8 cellular contexts compared by ENCODE assay signal in genomic region chr5:172714491-172715420, GRCh38. TPM values are rescaled to one million over a fixed set of nuclear protein-coding genes. Genes with fewer than 3 reads are reported as not detected.
A peak's percentile ranks its signal among the peaks of the same experiment; 100 is the strongest.
DNase-seq lines count a peak whose midpoint lies in the region; ATAC-seq and TF ChIP-seq lines count a peak whose summit lies in the region.

No MANE protein-coding gene starts in this region.

- H3K27ac ChIP-seq in Peyer's patch: peak overlapping the region; percentile 26 to 40 (median 34)
- no peak overlapping the region for H3K27ac ChIP-seq in neuronal stem cell (replicated peaks; ENCODE audit: low read length)

- H3K79me1 ChIP-seq in neuronal stem cell (ENCODE audit: low read depth, low read length): no peaks in the 10 kb centered on the region

- H3K4me2 ChIP-seq in neuronal stem cell (ENCODE audit: insufficient read depth, low read length, poor library complexity, severe bottlenecking): no peak overlapping the region

- H3K27me3 ChIP-seq in Peyer's patch: no peaks in the 10 kb centered on the region
- H3K27me3 ChIP-seq in neuronal stem cell (ENCODE audit: control insufficient read depth in 3 of 3, insufficient read depth in 3 of 3, low read depth in 1 of 3, low read length in 3 of 3): peaks cover 0 to 10% (median 6%) of the 10 kb centered on the region in 3 experiments

- H2BK15ac ChIP-seq in neuronal stem cell (ENCODE audit: low read length): peak overlapping the region; percentile 16

- H2BK120ac ChIP-seq in neuronal stem cell (ENCODE audit: low read depth, low read length): no peak overlapping the region

- no peak overlapping the region for H4K91ac ChIP-seq in neuronal stem cell (ENCODE audit: low read depth, low read length, poor library complexity)

- peak; percentile 75 for ATAC-seq in GM18907 (IDR thresholded peaks at IDR 0.05; ENCODE audit: unreplicated experiment)
- ATAC-seq in HG03442 (IDR thresholded peaks at IDR 0.05; ENCODE audit: unreplicated experiment): peak; percentile 62

- H3K9me3 ChIP-seq in Peyer's patch (no peaks in the 10 kb centered on the region), neuronal stem cell (replicated peaks in 1 of 2; ENCODE audit: control insufficient read depth in 2 of 2, insufficient read depth in 1 of 2, low read depth in 1 of 2, low read length in 2 of 2) (peaks cover 0 to 2% of the 10 kb centered on the region in 2 donors)

- no peak overlapping the region for H3K4ac ChIP-seq in neuronal stem cell (ENCODE audit: low read length)

- H3K14ac ChIP-seq in neuronal stem cell (ENCODE audit: low read length): no peak overlapping the region

- H4K8ac ChIP-seq in neuronal stem cell (ENCODE audit: low read depth, low read length): no peak overlapping the region

- H2BK5ac ChIP-seq in neuronal stem cell (ENCODE audit: low read length): no peak overlapping the region

- DNase-seq in Ammon's horn (ENCODE audit: low spot score) (peak; percentile 78), Peyer's patch (peak; percentile 73 to 90 (median 75)), fibroblast of pulmonary artery (ENCODE audit: low read depth) (peak; percentile 84), neuronal stem cell (ENCODE audit: low spot score) (peak; percentile 51), stromal cell of bone marrow (ENCODE audit: low read depth) (peak; percentile 36)
- DNase-seq in activated T-helper 1 cell treated with anti-CD3 and anti-CD28 coated beads, Interleukin-2, amount 50 U/mL, for 16 hours (ENCODE audit: low read depth in 1 of 2, low spot score in 1 of 2): peak; percentile 34 to 35

- H2BK12ac ChIP-seq in neuronal stem cell (ENCODE audit: low read length): no peak overlapping the region

- no CpG with 5 or more reads among the region's 15 CpGs for WGBS in neuronal stem cell (ENCODE audit: extremely low coverage in 2 of 2, insufficient read length in 2 of 2, insufficient replicate concordance in 1 of 2), 2 donors

- H3K4me3 ChIP-seq in Peyer's patch: no peak overlapping the region
- no peak overlapping the region for H3K4me3 ChIP-seq in fibroblast of pulmonary artery (replicated peaks; ENCODE audit: low read depth, low read length)
- H3K4me3 ChIP-seq in neuronal stem cell (ENCODE audit: low read length in 2 of 2): no peak overlapping the region

- no peaks in the 10 kb centered on the region for H3K36me3 ChIP-seq in Peyer's patch
- H3K36me3 ChIP-seq in neuronal stem cell (replicated peaks in 1 of 2; ENCODE audit: control insufficient read depth in 2 of 2, insufficient read depth in 2 of 2, low read length in 2 of 2): no peaks in the 10 kb centered on the region

- no peak overlapping the region for H3K23ac ChIP-seq in neuronal stem cell (ENCODE audit: low read depth, low read length, poor library complexity)

- peak overlapping the region; percentile 78 for H2AK5ac ChIP-seq in neuronal stem cell (ENCODE audit: low read depth, low read length)

- H3K4me1 ChIP-seq in Peyer's patch (peaks cover 0 to 18% (median 1%) of the 10 kb centered on the region in 4 donors), neuronal stem cell (ENCODE audit: control insufficient read depth in 2 of 2, insufficient read depth in 1 of 2, low read depth in 1 of 2, low read length in 2 of 2) (peaks cover 2% of the 10 kb centered on the region in 2 donors)

- H3K18ac ChIP-seq in neuronal stem cell (ENCODE audit: low read length): no peak overlapping the region

- H3K9ac ChIP-seq in neuronal stem cell (ENCODE audit: low read depth, low read length, poor library complexity): no peak overlapping the region

- peak; percentile 74 to 82 (median 74) for TF ChIP-seq CTCF in Peyer's patch (IDR thresholded peaks at IDR 0.05)
- TF ChIP-seq CTCF in fibroblast of pulmonary artery (IDR thresholded peaks at IDR 0.05; ENCODE audit: low read length, missing control alignments): peak; percentile 90

- peak overlapping the region; percentile 77 for H2AFZ ChIP-seq in neuronal stem cell (ENCODE audit: low read length)

- no peak for TF ChIP-seq POLR2A in Peyer's patch (IDR thresholded peaks at IDR 0.05)

RNA-seq across cellular contexts. Expression of gene DUSP1, which starts 56.2 kb away (rescaled TPM):
- 100 to 1,000 TPM; 155 to 427 (median 285) TPM for total RNA-seq in Peyer's patch
- 10.2 TPM for polyA plus RNA-seq in neuronal stem cell (2013, experiment 1 of 2)
- 10.0 TPM for polyA plus RNA-seq in neuronal stem cell (2013, experiment 2 of 2)
